In the genomic region with DNA sequence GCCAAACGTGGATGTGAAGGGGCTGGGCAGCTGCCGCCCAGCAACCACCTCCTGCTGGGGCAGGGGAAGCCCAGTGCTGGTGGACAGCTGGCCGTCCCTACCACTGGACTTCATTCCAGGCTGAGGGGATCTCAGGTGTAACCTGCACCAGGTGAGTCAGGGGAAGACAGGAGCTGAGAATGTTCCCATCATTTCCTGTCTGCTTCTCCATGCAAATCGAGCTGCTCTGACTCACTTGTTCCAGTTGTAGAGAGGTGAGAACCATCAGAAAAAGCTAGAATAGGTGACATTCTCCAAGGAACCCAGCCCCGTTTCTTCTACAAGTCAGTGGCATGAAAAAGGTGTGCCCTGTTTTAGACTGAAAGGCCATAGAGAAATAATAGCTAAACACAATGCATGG, we compare ENCODE assay signal across 22 cellular contexts. TPM values are rescaled to one million over a fixed set of nuclear protein-coding genes. Genes with fewer than 3 reads are reported as not detected.
DNase-seq lines count a peak whose midpoint lies in the region; ATAC-seq and TF ChIP-seq lines count a peak whose summit lies in the region.
"Had no signal": no experiment of that assay in that cellular context is flagged by ENCODE, and none has a peak within 500 bp of the region (broad histone marks: within the 10 kb centered on the region; RNA-seq: fewer than 3 reads in every experiment).

No MANE protein-coding gene starts in this region.

- H3K36me3 ChIP-seq in RWPE2 (ENCODE audit: low read depth), result no peaks in the 10 kb centered on the region
- H3K36me3 ChIP-seq in esophagus muscularis mucosa, result no peaks in the 10 kb centered on the region
- no peaks in the 10 kb centered on the region for H3K36me3 ChIP-seq in GM23248 (ENCODE audit: low read depth)
- H3K36me3 ChIP-seq: BE2C, SJCRH30 had no signal

- no peak for TF ChIP-seq EP300 in esophagus muscularis mucosa (IDR thresholded peaks at IDR 0.05)

- H3F3A ChIP-seq in GM23248 (ENCODE audit: insufficient read depth), result no peaks in the 10 kb centered on the region

- H3K27ac ChIP-seq in RWPE2 (ENCODE audit: poor library complexity, severe bottlenecking) (no peak overlapping the region), esophagus muscularis mucosa (replicated peaks in 1 of 4) (no peak overlapping the region), GM23248 (no peak overlapping the region)
- H3K27ac ChIP-seq: SJCRH30 had no signal

- H3K4me1 ChIP-seq in RWPE2 (ENCODE audit: insufficient read depth, poor library complexity, severe bottlenecking) (peaks cover 3% of the 10 kb centered on the region), esophagus muscularis mucosa (no peaks in the 10 kb centered on the region), GM23248 (ENCODE audit: insufficient read depth) (no peaks in the 10 kb centered on the region)
- H3K4me1 ChIP-seq: BE2C, SJCRH30 had no signal

- no peak for TF ChIP-seq POLR2A in esophagus muscularis mucosa (IDR thresholded peaks at IDR 0.05; ENCODE audit: low read depth)

- no peaks in the 10 kb centered on the region for H3K9me2 ChIP-seq in GM23248 (ENCODE audit: insufficient read depth)

- 76% methylated on average over 4 of the region's 5 CpGs for WGBS in esophagus muscularis mucosa
- 30 to 33% methylated on average over 5 of the region's 5 CpGs for WGBS in GM23248 (ENCODE audit: low coverage in 1 of 2, low lambda C conversion rate in 2 of 2, missing lambda C conversion rate in 2 of 2), 2 experiments

- DNase-seq in NCI-H146 (lab: John Stamatoyannopoulos, UW), result peak; percentile 23
- no peak for DNase-seq in NCI-H146 treated with DMSO at 0.1 percent for 48 hours (lab: John Stamatoyannopoulos, UW; ENCODE audit: unreplicated experiment)
- no peak for DNase-seq in RWPE2 (ENCODE audit: low spot score)
- peak; percentile 79 for DNase-seq in esophagus muscularis mucosa (ENCODE audit: extremely low spot score)
- peak; percentile 47 for DNase-seq in renal cortical epithelial cell (ENCODE audit: low read depth)
- DNase-seq in GM23248, result no peak
- DNase-seq: 8988T; ACHN; BE2C; CD8-positive, alpha-beta memory T cell; DMS 273 treated with DMSO at 0.1 percent for 48 hours; DND-41; NCI-H1436; NCI-H2029 treated with DMSO at 0.1 percent for 48 hours; NCI-H526 treated with DMSO at 0.1 percent for 48 hours; OCI-M1; SJCRH30 had no signal

- no peak overlapping the region for H3K4me3 ChIP-seq in RWPE2 (ENCODE audit: severe bottlenecking)
- H3K4me3 ChIP-seq in esophagus muscularis mucosa, result no peak overlapping the region
- no peak overlapping the region for H3K4me3 ChIP-seq in GM23248
- H3K4me3 ChIP-seq: SJCRH30 had no signal

- H3K27me3 ChIP-seq in RWPE2 (ENCODE audit: insufficient read depth, poor library complexity, severe bottlenecking), result no peaks in the 10 kb centered on the region
- peaks cover 0 to 9% (median 0%) of the 10 kb centered on the region in 4 donors for H3K27me3 ChIP-seq in esophagus muscularis mucosa
- H3K27me3 ChIP-seq in GM23248 (replicated peaks; ENCODE audit: insufficient read depth), result no peaks in the 10 kb centered on the region
- H3K27me3 ChIP-seq: BE2C, SJCRH30 had no signal

- no peak overlapping the region for H3K9ac ChIP-seq in GM23248

- in situ Hi-C loops in GM23248 (cut with MboI), result no loop called here

- H3K4me2 ChIP-seq in GM23248 (ENCODE audit: unreplicated experiment), result no peak overlapping the region

- peak; percentile 91 for ATAC-seq in RWPE2 (ENCODE audit: low read depth)
- no peak for ATAC-seq in GM18870 (IDR thresholded peaks at IDR 0.05; ENCODE audit: unreplicated experiment)
- ATAC-seq: Right ventricle myocardium inferior, SK-N-SH treated with all-trans-retinoic acid at 6 μM for 48 hours had no signal

- H3K9me3 ChIP-seq in RWPE2 (ENCODE audit: severe bottlenecking), result no peaks in the 10 kb centered on the region
- peaks cover 0 to 10% (median 3%) of the 10 kb centered on the region in 4 donors for H3K9me3 ChIP-seq in esophagus muscularis mucosa
- no peaks in the 10 kb centered on the region for H3K9me3 ChIP-seq in GM23248 (ENCODE audit: low read depth)
- H3K9me3 ChIP-seq: BE2C, SJCRH30 had no signal

- H2AFZ ChIP-seq in GM23248, result no peak overlapping the region

- TF ChIP-seq CTCF in RWPE2 (IDR thresholded peaks at IDR 0.05; ENCODE audit: poor library complexity, severe bottlenecking) (no peak), esophagus muscularis mucosa (IDR thresholded peaks at IDR 0.05) (no peak)

- intact Hi-C loops in esophagus muscularis mucosa (cut with DNase I), result loop anchor here (5.0 kb wide), 1 partner anchor 550 kb away; no protein-coding TSS in a partner anchor

- H3K79me2 ChIP-seq in GM23248 (ENCODE audit: insufficient read depth), result no peaks in the 10 kb centered on the region

- H4K20me1 ChIP-seq in GM23248 (ENCODE audit: insufficient read depth), result no peaks in the 10 kb centered on the region

RNA-seq across cellular contexts. Expression of gene BARX1, which starts 21.8 kb away (rescaled TPM):
- total RNA-seq in esophagus muscularis mucosa, result under 1 TPM in 1 of 4 donors, not detected in 3; 0.42 TPM
- 0.17 TPM in 1 of 2 replicates, not detected in the other for total RNA-seq in renal cortical epithelial cell
- not detected in 2 replicates for total RNA-seq in GM23248 (2014; rRNA removed; shearing (Covaris generic))
- not detected in 2 replicates for polyA plus RNA-seq in GM23248 (2016; fragmentation: Nextera tagmentation; extraction: Ambion mirVana)
- total RNA-seq: CD8-positive, alpha-beta memory T cell; HT-29; Right ventricle myocardium inferior; SJCRH30 had no signal
- polyA plus RNA-seq: CD14-positive monocyte; CD8-positive, alpha-beta memory T cell had no signal

Comparison
In these comparisons a context has a peak if more than half of its experiments do, and no peak if none do; other contexts are left out.
1. DNase-seq: peak in NCI-H146 (single experiment), esophagus muscularis mucosa (single experiment) and renal cortical epithelial cell (single experiment); none in NCI-H146 treated with DMSO at 0.1 percent for 48 hours (single experiment), RWPE2 (single experiment) and GM23248 (single experiment).